1 cellular context compared by ENCODE assay signal in genomic region chr11:41119484-41119883, GRCh38.
A peak's percentile ranks its signal among the peaks of the same experiment; 100 is the strongest.
TF ChIP-seq lines count a peak whose summit lies in the region.

No MANE protein-coding gene starts in this region.

TF ChIP-seq in HepG2, 621 proteins besides CTCF, POLR2A, EP300 and RAD21 (continued from another document):
- no peak for TF ChIP-seq HNF1B (CRISPR knock-in tag; IDR thresholded peaks at IDR 0.05)
- no peak for TF ChIP-seq ZNF563 (CRISPR knock-in tag; IDR thresholded peaks at IDR 0.05)
- no peak for TF ChIP-seq ZNF136 (CRISPR knock-in tag; IDR thresholded peaks at IDR 0.05; ENCODE audit: low read depth)
- no peak for TF ChIP-seq E2F5 (CRISPR knock-in tag; conservative IDR thresholded peaks at IDR 0.05)
- TF ChIP-seq FOXP4 (CRISPR knock-in tag; IDR thresholded peaks at IDR 0.05) = no peak
- peak; percentile 24; the same call in 1 of the 2 replicates for TF ChIP-seq TFE3 (CRISPR knock-in tag; IDR thresholded peaks at IDR 0.05)
